7 cellular contexts compared by ENCODE assay signal in genomic region chr3:49803464-49804140, GRCh38. TPM values are rescaled to one million over a fixed set of nuclear protein-coding genes. Genes with fewer than 3 reads are reported as not detected.
DNase-seq lines count a peak whose midpoint lies in the region; ATAC-seq and TF ChIP-seq lines count a peak whose summit lies in the region.

No MANE protein-coding gene starts in this region.

- ATAC-seq in GM18502 (IDR thresholded peaks at IDR 0.05; ENCODE audit: poor library complexity, unreplicated experiment) (peak; percentile 4), HG03095 (IDR thresholded peaks at IDR 0.05; ENCODE audit: unreplicated experiment) (peak; percentile 1), RWPE2 (ENCODE audit: low read depth) (peak; percentile 62)

- intact Hi-C loops in ascending aorta (cut with DNase I) (loop anchor here (5.0 kb wide), 1 partner anchor 284 kb away; the partner anchor contains the start of gene RBM5), spleen (cut with DNase I; ENCODE audit: low total_unique reads) (loop anchor here (5.0 kb wide), 1 partner anchor 34 kb away; no protein-coding TSS in a partner anchor)

- H3K27ac ChIP-seq in RWPE2 (ENCODE audit: poor library complexity, severe bottlenecking) = peak overlapping the region; percentile 71
- peak overlapping the region; percentile 98 for H3K27ac ChIP-seq in ascending aorta
- no peak overlapping the region for H3K27ac ChIP-seq in iPS DF 6.9 (ENCODE audit: low read length)
- peak overlapping the region; percentile 82 to 97 (median 93) for H3K27ac ChIP-seq in spleen

- no peak for TF ChIP-seq CTCF in RWPE2 (IDR thresholded peaks at IDR 0.05; ENCODE audit: poor library complexity, severe bottlenecking)
- TF ChIP-seq CTCF in ascending aorta (IDR thresholded peaks at IDR 0.05) = peak in 1 of 3 experiments; percentile 8
- peak in 3 of 11 experiments; percentile 16 to 27 (median 19) for TF ChIP-seq CTCF in spleen (IDR thresholded peaks at IDR 0.05 in 8 of 11, conservative IDR thresholded peaks at IDR 0.05 in 3 of 11)

- peak overlapping the region; percentile 65 for H3K4me3 ChIP-seq in RWPE2 (ENCODE audit: severe bottlenecking)
- peak overlapping the region; percentile 84 to 86 for H3K4me3 ChIP-seq in ascending aorta
- peak overlapping the region; percentile 42 for H3K4me3 ChIP-seq in iPS DF 6.9 (ENCODE audit: low read length)
- peak overlapping the region; percentile 76 to 97 (median 88) for H3K4me3 ChIP-seq in spleen

- WGBS in iPS DF 6.9 (ENCODE audit: insufficient coverage, insufficient read length) = no CpG with 5 or more reads among the region's 41 CpGs
- WGBS in spleen, 5 donors = 0 to 1% (median 1%) methylated on average over 19 to 41 of the region's 41 CpGs

- H3K27me3 ChIP-seq in RWPE2 (ENCODE audit: insufficient read depth, poor library complexity, severe bottlenecking) = no peaks in the 10 kb centered on the region
- H3K27me3 ChIP-seq in ascending aorta = no peaks in the 10 kb centered on the region
- no peaks in the 10 kb centered on the region; the same call in 1 of the 2 replicates for H3K27me3 ChIP-seq in iPS DF 6.9 (ENCODE audit: control insufficient read depth, insufficient read depth, low read length)
- no peaks in the 10 kb centered on the region for H3K27me3 ChIP-seq in spleen (replicated peaks in 1 of 7)

- peaks cover 16% of the 10 kb centered on the region for H3K4me1 ChIP-seq in RWPE2 (ENCODE audit: insufficient read depth, poor library complexity, severe bottlenecking)
- peaks cover 22 to 40% of the 10 kb centered on the region in 2 donors for H3K4me1 ChIP-seq in ascending aorta
- peaks cover 13% of the 10 kb centered on the region for H3K4me1 ChIP-seq in iPS DF 6.9 (ENCODE audit: control insufficient read depth, insufficient read depth, low read length)
- H3K4me1 ChIP-seq in spleen = peaks cover 42 to 65% (median 58%) of the 10 kb centered on the region in 6 donors

- DNase-seq in RWPE2 (ENCODE audit: low spot score) (peak; percentile 87), ascending aorta (ENCODE audit: low spot score in 2 of 2) (peak in 1 of 2 donors; percentile 82), iPS DF 6.9 (ENCODE audit: low read depth, low spot score) (no peak), spleen (peak; percentile 90), NK-92 (lab: John Stamatoyannopoulos, UW; ENCODE audit: unreplicated experiment) (no peak)

- TF ChIP-seq POLR2A in spleen (IDR thresholded peaks at IDR 0.05) = no peak

- H3K9me3 ChIP-seq in RWPE2 (ENCODE audit: severe bottlenecking) (no peaks in the 10 kb centered on the region), ascending aorta (no peaks in the 10 kb centered on the region), iPS DF 6.9 (ENCODE audit: control insufficient read depth, insufficient read depth, low read length) (no peaks in the 10 kb centered on the region), spleen (no peaks in the 10 kb centered on the region)

- H3K36me3 ChIP-seq in RWPE2 (ENCODE audit: low read depth) (no peaks in the 10 kb centered on the region), ascending aorta (no peaks in the 10 kb centered on the region), iPS DF 6.9 (ENCODE audit: control insufficient read depth, insufficient read depth, low read length) (no peaks in the 10 kb centered on the region), spleen (peaks cover 0 to 16% (median under 1%) of the 10 kb centered on the region in 6 donors)

RNA-seq across cellular contexts. Expression of gene INKA1, which starts 0.5 kb away (rescaled TPM):
- total RNA-seq in ascending aorta (not detected), spleen (10 to 100 TPM in 3 of 7 donors, 1 to 10 TPM in 4; 2.8 to 14.9 (median 7.5) TPM)
- 10 to 100 TPM; 17.3 to 30.6 (median 21.5) TPM for polyA plus RNA-seq in spleen

RNA-seq across cellular contexts. Expression of gene CDHR4, which starts 3.9 kb away (rescaled TPM):
- total RNA-seq in ascending aorta = not detected
- total RNA-seq in spleen = not detected
- polyA plus RNA-seq in spleen = under 1 TPM in 2 of 3 donors, not detected in 1; 0.06 to 0.29 TPM

RNA-seq across cellular contexts. Expression of gene UBA7, which starts 10.2 kb away (rescaled TPM):
- total RNA-seq in ascending aorta = 56.1 TPM
- total RNA-seq in spleen = 100 to 1,000 TPM; 176 to 228 (median 218) TPM
- polyA plus RNA-seq in spleen = 100 to 1,000 TPM in 2 of 3 donors, 10 to 100 TPM in 1; 91.1 to 231 (median 230) TPM

RNA-seq across cellular contexts. Expression of gene IP6K1, which starts 17.3 kb away (rescaled TPM):
- total RNA-seq in ascending aorta (33.8 TPM), spleen (10 to 100 TPM; 40.7 to 56.0 (median 51.4) TPM)
- polyA plus RNA-seq in spleen = 10 to 100 TPM in 1 of 3 donors, 1 to 10 TPM in 2; 8.6 to 21.4 (median 9.8) TPM

RNA-seq across cellular contexts. Expression of gene TRAIP, which starts 52.8 kb away (rescaled TPM):
- total RNA-seq in ascending aorta = not detected
- total RNA-seq in spleen = 1 to 10 TPM; 2.5 to 4.3 (median 3.9) TPM
- 1 to 10 TPM; 2.1 to 3.5 (median 2.8) TPM for polyA plus RNA-seq in spleen

Comparison
In these comparisons a context has a peak if more than half of its experiments do, and no peak if none do; other contexts are left out.
1. ATAC-seq: peak in every context shown above with its lines; median percentile 62 in RWPE2; 4 in GM18502; 1 in HG03095.
2. DNase-seq: peak in RWPE2 (single experiment) and spleen (single experiment); none in iPS DF 6.9 (single experiment) and NK-92 (single experiment).
3. Peak in every context shown above with its lines, with median percentiles within 50 percentile points of each other: H3K4me3 ChIP-seq.